In the genomic region with DNA sequence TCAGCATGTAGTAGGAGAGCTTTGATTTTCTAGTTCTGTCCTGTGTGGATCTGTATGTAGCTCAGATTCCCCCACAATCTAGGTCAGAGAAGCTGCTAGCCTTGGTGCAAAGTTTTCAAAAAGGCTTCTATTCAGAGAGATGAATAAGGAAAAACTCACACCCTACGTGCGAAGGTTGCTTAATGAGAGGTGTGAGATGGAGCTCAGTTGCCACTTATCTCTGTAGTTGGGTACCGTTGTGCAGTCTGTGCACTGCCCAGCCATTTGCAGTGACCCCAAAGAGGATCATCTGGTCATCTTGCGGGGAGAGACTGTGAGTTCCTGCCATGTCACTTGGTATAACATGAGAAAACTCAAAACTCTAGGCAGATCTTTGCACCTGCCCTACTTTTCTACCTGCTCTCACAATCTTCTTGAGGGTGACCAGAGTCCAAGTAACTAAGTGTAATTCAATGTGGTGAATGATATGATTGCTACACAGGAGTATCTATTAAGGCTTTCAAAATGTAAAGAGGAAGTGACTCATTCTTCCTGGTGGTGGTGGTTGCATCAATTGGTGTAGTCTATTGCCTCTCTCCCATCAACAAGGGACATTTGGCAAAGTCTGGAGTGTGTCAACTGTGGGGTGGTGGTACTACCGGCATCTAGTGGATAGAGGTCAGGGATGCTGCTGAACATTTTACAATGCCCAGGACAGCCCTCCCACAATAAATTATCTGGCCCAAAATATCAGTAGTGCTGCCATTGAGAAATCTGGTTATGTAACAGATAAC, we compare ENCODE assay signal across 1 cellular context.
A peak's percentile ranks its signal among the peaks of the same experiment; 100 is the strongest.
TF ChIP-seq lines count a peak whose summit lies in the region.

No MANE protein-coding gene starts in this region.

TF ChIP-seq in K562, 482 proteins besides CTCF, POLR2A, EP300 and RAD21 (continued from another document):
- TF ChIP-seq, protein P1, sequence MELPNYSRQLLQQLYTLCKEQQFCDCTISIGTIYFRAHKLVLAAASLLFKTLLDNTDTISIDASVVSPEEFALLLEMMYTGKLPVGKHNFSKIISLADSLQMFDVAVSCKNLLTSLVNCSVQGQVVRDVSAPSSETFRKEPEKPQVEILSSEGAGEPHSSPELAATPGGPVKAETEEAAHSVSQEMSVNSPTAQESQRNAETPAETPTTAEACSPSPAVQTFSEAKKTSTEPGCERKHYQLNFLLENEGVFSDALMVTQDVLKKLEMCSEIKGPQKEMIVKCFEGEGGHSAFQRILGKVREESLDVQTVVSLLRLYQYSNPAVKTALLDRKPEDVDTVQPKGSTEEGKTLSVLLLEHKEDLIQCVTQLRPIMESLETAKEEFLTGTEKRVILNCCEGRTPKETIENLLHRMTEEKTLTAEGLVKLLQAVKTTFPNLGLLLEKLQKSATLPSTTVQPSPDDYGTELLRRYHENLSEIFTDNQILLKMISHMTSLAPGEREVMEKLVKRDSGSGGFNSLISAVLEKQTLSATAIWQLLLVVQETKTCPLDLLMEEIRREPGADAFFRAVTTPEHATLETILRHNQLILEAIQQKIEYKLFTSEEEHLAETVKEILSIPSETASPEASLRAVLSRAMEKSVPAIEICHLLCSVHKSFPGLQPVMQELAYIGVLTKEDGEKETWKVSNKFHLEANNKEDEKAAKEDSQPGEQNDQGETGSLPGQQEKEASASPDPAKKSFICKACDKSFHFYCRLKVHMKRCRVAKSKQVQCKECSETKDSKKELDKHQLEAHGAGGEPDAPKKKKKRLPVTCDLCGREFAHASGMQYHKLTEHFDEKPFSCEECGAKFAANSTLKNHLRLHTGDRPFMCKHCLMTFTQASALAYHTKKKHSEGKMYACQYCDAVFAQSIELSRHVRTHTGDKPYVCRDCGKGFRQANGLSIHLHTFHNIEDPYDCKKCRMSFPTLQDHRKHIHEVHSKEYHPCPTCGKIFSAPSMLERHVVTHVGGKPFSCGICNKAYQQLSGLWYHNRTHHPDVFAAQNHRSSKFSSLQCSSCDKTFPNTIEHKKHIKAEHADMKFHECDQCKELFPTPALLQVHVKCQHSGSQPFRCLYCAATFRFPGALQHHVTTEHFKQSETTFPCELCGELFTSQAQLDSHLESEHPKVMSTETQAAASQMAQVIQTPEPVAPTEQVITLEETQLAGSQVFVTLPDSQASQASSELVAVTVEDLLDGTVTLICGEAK (IDR thresholded peaks at IDR 0.05), result no peak
- TF ChIP-seq, protein P1 (CRISPR knock-in tag; IDR thresholded peaks at IDR 0.05), result no peak
- TF ChIP-seq ZNF175 (CRISPR knock-in tag; IDR thresholded peaks at IDR 0.05; ENCODE audit: low read depth), result 0 out of 2 replicates have a peak, but pooled peaks have one; percentile 20
TF ChIP-seq in K562: peak in this region for 35.
